Comparison of ENCODE assay signal across 15 cellular contexts in genomic region chr14:55180006-55180405, GRCh38.
"Had no signal": no experiment of that assay in that cellular context is flagged by ENCODE, and none has a peak within 500 bp of the region (broad histone marks: within the 10 kb centered on the region; RNA-seq: fewer than 3 reads in every experiment).

No MANE protein-coding gene starts in this region.

- DNase-seq: activated CD4-positive, alpha-beta T cell treated with anti-CD3 and anti-CD28 coated beads for 1 hour; activated CD4-positive, alpha-beta T cell treated with anti-CD3 and anti-CD28 coated beads, Interleukin-2, amount 50 U/mL, for 48 hours; activated naive CD4-positive, alpha-beta T cell treated with Interleukin-2 at 50 U/mL for 16 hours; anterior cingulate cortex; hypothalamus; mesendoderm; stimulated activated naive CD8-positive, alpha-beta T cell treated with anti-CD3 and anti-CD28 coated beads, Interleukin-15, amount 100 ng/mL, for 72 hours; T-helper 1 cell had no signal

- FAIRE-seq: bronchial epithelial cell, endometrium had no signal

- H3K4me3 Mint-ChIP-seq: activated T-helper 17 cell treated with anti-CD3 and anti-CD28 coated beads, Interleukin-2, amount 50 U/mL, for 72 hours; natural killer cell treated with Interleukin-12 subunit alpha and Interleukin-12 subunit beta and Interleukin-15 and Interleukin-18, amount 100 ng/mL, for 72 hours; stimulated activated naive CD8-positive, alpha-beta T cell treated with anti-CD3 and anti-CD28 coated beads, Interleukin-15, amount 100 ng/mL, for 72 hours; type B pancreatic cell had no signal

- H3K27ac ChIP-seq: VCaP had no signal

- H3K4me1 Mint-ChIP-seq: activated T-helper 17 cell treated with anti-CD3 and anti-CD28 coated beads, Interleukin-2, amount 50 U/mL, for 72 hours; stimulated activated naive CD8-positive, alpha-beta T cell treated with anti-CD3 and anti-CD28 coated beads, Interleukin-15, amount 100 ng/mL, for 72 hours had no signal

- H3K27me3 Mint-ChIP-seq: activated T-helper 17 cell treated with anti-CD3 and anti-CD28 coated beads, Interleukin-2, amount 50 U/mL, for 72 hours; natural killer cell treated with Interleukin-12 subunit alpha and Interleukin-12 subunit beta and Interleukin-15 and Interleukin-18, amount 100 ng/mL, for 72 hours; stimulated activated naive CD8-positive, alpha-beta T cell treated with anti-CD3 and anti-CD28 coated beads, Interleukin-15, amount 100 ng/mL, for 72 hours; type B pancreatic cell had no signal

- H3K4me2 ChIP-seq: smooth muscle cell had no signal

- H3K4me3 ChIP-seq: smooth muscle cell had no signal

- ATAC-seq: activated T-helper 17 cell treated with anti-CD3 and anti-CD28 coated beads, Interleukin-2, amount 50 U/mL, for 72 hours; natural killer cell treated with Interleukin-12 subunit alpha and Interleukin-12 subunit beta and Interleukin-15 and Interleukin-18, amount 100 ng/mL, for 72 hours; stimulated activated naive CD8-positive, alpha-beta T cell treated with anti-CD3 and anti-CD28 coated beads, Interleukin-15, amount 100 ng/mL, for 72 hours had no signal

- H3K27ac Mint-ChIP-seq: activated T-helper 17 cell treated with anti-CD3 and anti-CD28 coated beads, Interleukin-2, amount 50 U/mL, for 72 hours; natural killer cell treated with Interleukin-12 subunit alpha and Interleukin-12 subunit beta and Interleukin-15 and Interleukin-18, amount 100 ng/mL, for 72 hours; stimulated activated naive CD8-positive, alpha-beta T cell treated with anti-CD3 and anti-CD28 coated beads, Interleukin-15, amount 100 ng/mL, for 72 hours had no signal

- H3K9me3 Mint-ChIP-seq: activated T-helper 17 cell treated with anti-CD3 and anti-CD28 coated beads, Interleukin-2, amount 50 U/mL, for 72 hours; natural killer cell treated with Interleukin-12 subunit alpha and Interleukin-12 subunit beta and Interleukin-15 and Interleukin-18, amount 100 ng/mL, for 72 hours; stimulated activated naive CD8-positive, alpha-beta T cell treated with anti-CD3 and anti-CD28 coated beads, Interleukin-15, amount 100 ng/mL, for 72 hours; type B pancreatic cell had no signal
